In the genomic region with DNA sequence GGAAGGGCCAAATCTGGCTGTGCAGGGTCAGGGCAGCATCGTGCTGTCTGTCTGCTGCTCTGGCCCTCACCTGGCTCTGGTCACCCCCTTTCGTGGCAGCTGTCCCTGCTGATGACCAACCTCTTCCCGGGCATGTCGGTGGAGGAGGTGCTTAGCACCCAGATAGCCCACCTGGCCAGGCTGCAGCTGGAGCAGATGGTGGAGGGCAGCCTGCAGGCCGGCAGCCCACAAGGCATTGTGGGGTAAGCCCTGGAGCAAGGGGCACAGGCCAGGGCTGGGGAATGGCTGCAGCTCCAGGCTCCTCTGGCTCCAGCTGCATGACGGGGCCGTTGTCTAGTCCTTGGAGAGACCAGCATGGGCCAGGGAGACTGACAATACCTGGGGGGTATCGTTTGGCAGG, we compare ENCODE assay signal across 22 cellular contexts. TPM values are rescaled to one million over a fixed set of nuclear protein-coding genes. Genes with fewer than 3 reads are reported as not detected.
A peak's percentile ranks its signal among the peaks of the same experiment; 100 is the strongest.
DNase-seq lines count a peak whose midpoint lies in the region; TF ChIP-seq lines count a peak whose summit lies in the region.
"Had no signal": no experiment of that assay in that cellular context is flagged by ENCODE, and none has a peak within 500 bp of the region (broad histone marks: within the 10 kb centered on the region; RNA-seq: fewer than 3 reads in every experiment).

No MANE protein-coding gene starts in this region.

- H3K9me3 ChIP-seq in neuronal stem cell (replicated peaks in 1 of 2; ENCODE audit: control insufficient read depth in 2 of 2, insufficient read depth in 1 of 2, low read depth in 1 of 2, low read length in 2 of 2) = no peaks in the 10 kb centered on the region
- H3K9me3 ChIP-seq in neural progenitor cell (ENCODE audit: low read depth) = no peaks in the 10 kb centered on the region
- H3K9me3 ChIP-seq: BLaER1, HAP-1 had no signal

- H4K20me1 ChIP-seq in neural progenitor cell (ENCODE audit: low read depth) = no peaks in the 10 kb centered on the region
- H4K20me1 ChIP-seq: BLaER1 had no signal

- H3K79me1 ChIP-seq in neuronal stem cell (ENCODE audit: low read depth, low read length) = peaks cover 2% of the 10 kb centered on the region

- no peak overlapping the region for H3K27ac Mint-ChIP-seq in neural progenitor cell
- H3K27ac Mint-ChIP-seq: B cell; CD4-positive, CD25-positive, alpha-beta regulatory T cell; CD8-positive, alpha-beta T cell; GM23338; HFFc6 had no signal

- H4K91ac ChIP-seq in neuronal stem cell (ENCODE audit: low read depth, low read length, poor library complexity) = no peak overlapping the region

- H3K36me3 Mint-ChIP-seq in neural progenitor cell = no peaks in the 10 kb centered on the region
- H3K36me3 Mint-ChIP-seq: CD4-positive, CD25-positive, alpha-beta regulatory T cell had no signal

- H3K4me1 ChIP-seq in neuronal stem cell (ENCODE audit: control insufficient read depth in 2 of 2, insufficient read depth in 1 of 2, low read depth in 1 of 2, low read length in 2 of 2) (peaks cover 0 to 4% of the 10 kb centered on the region in 2 donors), neural progenitor cell (no peaks in the 10 kb centered on the region)
- H3K4me1 ChIP-seq: HAP-1 had no signal

- H3K27me3 Mint-ChIP-seq in neural progenitor cell (ENCODE audit: insufficient read depth, low read depth) = peaks cover 3% of the 10 kb centered on the region
- H3K27me3 Mint-ChIP-seq: B cell; CD4-positive, CD25-positive, alpha-beta regulatory T cell had no signal

- no peak overlapping the region for H2BK120ac ChIP-seq in neuronal stem cell (ENCODE audit: low read depth, low read length)

- no peak for TF ChIP-seq CTCF in neural progenitor cell (IDR thresholded peaks at IDR 0.05)

- peak overlapping the region; percentile 14 for H3K14ac ChIP-seq in neuronal stem cell (ENCODE audit: low read length)

- H3K23ac ChIP-seq in neuronal stem cell (ENCODE audit: low read depth, low read length, poor library complexity) = peak overlapping the region; percentile 73

- no peak overlapping the region for H3K4me3 ChIP-seq in neuronal stem cell (ENCODE audit: low read length in 2 of 2)
- H3K4me3 ChIP-seq in neural progenitor cell = no peak overlapping the region
- H3K4me3 ChIP-seq: BLaER1, GM12878, GM23338, HAP-1 had no signal

- WGBS in neuronal stem cell (ENCODE audit: extremely low coverage in 2 of 2, insufficient read length in 2 of 2, insufficient replicate concordance in 1 of 2), 2 donors = no CpG with 5 or more reads among the region's 8 CpGs

- peak overlapping the region; percentile 70 for H2AK5ac ChIP-seq in neuronal stem cell (ENCODE audit: low read depth, low read length)

- H3F3A ChIP-seq in neural progenitor cell (ENCODE audit: low read depth) = peaks cover 7% of the 10 kb centered on the region

- peak; percentile 36 for DNase-seq in NCI-H146 (lab: John Stamatoyannopoulos, UW)
- DNase-seq in NCI-H146 treated with DMSO at 0.1 percent for 48 hours (lab: John Stamatoyannopoulos, UW; ENCODE audit: unreplicated experiment) = no peak
- peak; percentile 43 to 68 for DNase-seq in SHP77 (lab: John Stamatoyannopoulos, UW)
- no peak for DNase-seq in neuronal stem cell (ENCODE audit: low spot score)
- DNase-seq in HPDE6-E6E7 (ENCODE audit: extremely low spot score) = no peak
- DNase-seq in neural progenitor cell (ENCODE audit: low spot score) = no peak
- DNase-seq in caudate nucleus (lab: John Stamatoyannopoulos, UW) = no peak
- DNase-seq: CD4-positive, CD25-positive, alpha-beta regulatory T cell; CD8-positive, alpha-beta T cell; DMS 273 treated with DMSO at 0.1 percent for 48 hours; DMS79; EL; GDM1; HFFc6 had no signal

- no peak overlapping the region for H2BK12ac ChIP-seq in neuronal stem cell (ENCODE audit: low read length)

- H3K4me3 Mint-ChIP-seq in neural progenitor cell = no peak overlapping the region
- H3K4me3 Mint-ChIP-seq: B cell; CD4-positive, CD25-positive, alpha-beta regulatory T cell; CD8-positive, alpha-beta T cell; GM23338; HFFc6 had no signal

- H3K36me3 ChIP-seq in neuronal stem cell (replicated peaks in 1 of 2; ENCODE audit: control insufficient read depth in 2 of 2, insufficient read depth in 2 of 2, low read length in 2 of 2) (no peaks in the 10 kb centered on the region), neural progenitor cell (no peaks in the 10 kb centered on the region)
- H3K36me3 ChIP-seq: HAP-1 had no signal

- no peaks in the 10 kb centered on the region for H3K79me2 ChIP-seq in neural progenitor cell (ENCODE audit: low read depth)

- H2BK15ac ChIP-seq in neuronal stem cell (ENCODE audit: low read length) = peak overlapping the region; percentile 78

- H3K27ac ChIP-seq in neuronal stem cell (replicated peaks; ENCODE audit: low read length) = no peak overlapping the region
- H3K27ac ChIP-seq in neural progenitor cell = no peak overlapping the region
- H3K27ac ChIP-seq in caudate nucleus (ENCODE audit: low read depth, low read length) = no peak overlapping the region
- H3K27ac ChIP-seq: 22Rv1, BLaER1, C4-2B had no signal

- no peaks in the 10 kb centered on the region for H3K9me3 Mint-ChIP-seq in neural progenitor cell
- H3K9me3 Mint-ChIP-seq: CD4-positive, CD25-positive, alpha-beta regulatory T cell; CD8-positive, alpha-beta T cell; GM23338; HFFc6 had no signal

- H3K27me3 ChIP-seq in neuronal stem cell (ENCODE audit: control insufficient read depth in 3 of 3, insufficient read depth in 3 of 3, low read depth in 1 of 3, low read length in 3 of 3) (peaks cover 0 to 19% (median 0%) of the 10 kb centered on the region in 3 experiments), neural progenitor cell (no peaks in the 10 kb centered on the region)
- H3K27me3 ChIP-seq: BLaER1 had no signal

- H3K4ac ChIP-seq in neuronal stem cell (ENCODE audit: low read length) = no peak overlapping the region

- no peak overlapping the region for H4K8ac ChIP-seq in neuronal stem cell (ENCODE audit: low read depth, low read length)

- no peak overlapping the region for H2BK5ac ChIP-seq in neuronal stem cell (ENCODE audit: low read length)

- no peak overlapping the region for H2AFZ ChIP-seq in neuronal stem cell (ENCODE audit: low read length)
- no peak overlapping the region for H2AFZ ChIP-seq in neural progenitor cell (replicated peaks)
- H2AFZ ChIP-seq: GM23338 had no signal

- H3K4me1 Mint-ChIP-seq in neural progenitor cell = no peaks in the 10 kb centered on the region
- H3K4me1 Mint-ChIP-seq: B cell had no signal

- no peak overlapping the region for H3K9ac ChIP-seq in neuronal stem cell (ENCODE audit: low read depth, low read length, poor library complexity)
- no peak overlapping the region for H3K9ac ChIP-seq in neural progenitor cell
- H3K9ac ChIP-seq: BLaER1 had no signal

- no peak overlapping the region for H3K18ac ChIP-seq in neuronal stem cell (ENCODE audit: low read length)

- no peak overlapping the region for H3K4me2 ChIP-seq in neuronal stem cell (ENCODE audit: insufficient read depth, low read length, poor library complexity, severe bottlenecking)
- no peak overlapping the region for H3K4me2 ChIP-seq in neural progenitor cell
- H3K4me2 ChIP-seq: BLaER1, GM23338 had no signal

RNA-seq across cellular contexts. Expression of a gene that starts 8.2 kb away (rescaled TPM):
- polyA plus RNA-seq in neuronal stem cell (2013, experiment 1 of 2) = 16.4 TPM
- polyA plus RNA-seq in neuronal stem cell (2013, experiment 2 of 2) = 16.7 TPM
- total RNA-seq in neural progenitor cell (ENCODE audit: low replicate concordance) = 5.5 and 18.3 TPM in 2 replicates

RNA-seq across cellular contexts. Expression of a gene that starts 11.0 kb away (rescaled TPM):
- polyA plus RNA-seq in neuronal stem cell (2013, experiment 1 of 2) = not detected
- not detected for polyA plus RNA-seq in neuronal stem cell (2013, experiment 2 of 2)
- not detected in 2 replicates for total RNA-seq in neural progenitor cell (ENCODE audit: low replicate concordance)
- total RNA-seq: B cell, GM12878, GM23338, HFFc6 had no signal
- polyA plus RNA-seq: AG04450, GM23338 had no signal

RNA-seq across cellular contexts. Expression of a gene that starts 11.4 kb away (rescaled TPM):
- polyA plus RNA-seq in neuronal stem cell (2013, experiment 1 of 2) = 4.0 TPM
- 3.8 TPM for polyA plus RNA-seq in neuronal stem cell (2013, experiment 2 of 2)
- total RNA-seq in neural progenitor cell (ENCODE audit: low replicate concordance) = 1.3 and 5.4 TPM in 2 replicates

RNA-seq across cellular contexts. Expression of a gene that starts 20.1 kb away (rescaled TPM):
- 0.03 TPM for polyA plus RNA-seq in neuronal stem cell (2013, experiment 1 of 2)
- polyA plus RNA-seq in neuronal stem cell (2013, experiment 2 of 2) = 0.06 TPM
- total RNA-seq in neural progenitor cell (ENCODE audit: low replicate concordance) = 0.31 TPM in 1 of 2 replicates, not detected in the other
- total RNA-seq: B cell; CD4-positive, CD25-positive, alpha-beta regulatory T cell; GM12878 had no signal
- polyA plus RNA-seq: AG04450 had no signal

RNA-seq across cellular contexts. Expression of a gene that starts 51.6 kb away (rescaled TPM):
- 2.8 TPM for polyA plus RNA-seq in neuronal stem cell (2013, experiment 1 of 2)
- polyA plus RNA-seq in neuronal stem cell (2013, experiment 2 of 2) = 2.5 TPM
- 1.8 and 1.9 TPM in 2 replicates for total RNA-seq in neural progenitor cell (ENCODE audit: low replicate concordance)
- total RNA-seq: HFFc6 had no signal
- polyA plus RNA-seq: AG04450 had no signal

Comparison
In these comparisons a context has a peak if more than half of its experiments do, and no peak if none do; other contexts are left out.
1. DNase-seq: peak in NCI-H146 (single experiment) and SHP77 (2 of 2); none in NCI-H146 treated with DMSO at 0.1 percent for 48 hours (single experiment), neuronal stem cell (single experiment), HPDE6-E6E7 (single experiment), neural progenitor cell (single experiment) and caudate nucleus (0 of 61).